ENCODE assay signal across 8 cellular contexts in the genomic region with DNA sequence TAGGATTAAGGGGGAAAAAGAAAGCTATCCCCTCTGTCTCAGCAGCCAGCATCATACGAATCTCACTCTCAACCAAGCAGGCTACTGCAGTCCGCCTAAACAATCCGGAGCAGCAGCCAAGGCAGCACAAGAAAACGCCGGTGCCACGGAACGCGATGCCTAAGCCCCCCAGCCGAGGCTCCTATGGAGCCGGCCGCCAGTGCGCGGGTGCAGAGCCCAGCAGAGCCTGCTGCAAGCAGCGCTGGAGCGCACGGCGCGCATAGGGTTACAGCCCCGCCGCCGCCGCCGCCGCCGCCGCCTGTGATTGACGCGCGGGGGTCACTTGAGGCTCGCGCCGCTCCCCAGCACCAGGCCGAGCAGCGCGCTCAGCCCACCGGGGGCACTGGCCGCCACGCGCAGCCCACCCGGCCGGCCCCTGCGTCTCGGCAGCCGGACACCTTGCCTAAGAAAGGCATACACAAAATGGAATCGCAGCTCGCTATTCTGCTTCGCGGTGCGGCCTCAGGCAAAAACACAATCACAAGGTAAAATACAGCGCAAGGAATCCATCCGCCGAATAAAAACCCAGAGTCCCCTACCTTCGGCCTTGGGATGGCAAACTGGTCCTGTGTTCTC. TPM values are rescaled to one million over a fixed set of nuclear protein-coding genes. Genes with fewer than 3 reads are reported as not detected.
DNase-seq lines count a peak whose midpoint lies in the region; ATAC-seq and TF ChIP-seq lines count a peak whose summit lies in the region.

No MANE protein-coding gene starts in this region.

- H3K36me3 ChIP-seq in ES-I3 (ENCODE audit: insufficient read depth, low read length), result no peaks in the 10 kb centered on the region
- no peaks in the 10 kb centered on the region for H3K36me3 ChIP-seq in urinary bladder (ENCODE audit: insufficient read depth)

- H3K27me3 Mint-ChIP-seq in activated T-cell treated with anti-CD3 and anti-CD28 coated beads, Interleukin-2, amount 50 U/mL, for 72 hours (ENCODE audit: low read depth), result no peaks in the 10 kb centered on the region
- no peaks in the 10 kb centered on the region for H3K27me3 Mint-ChIP-seq in natural killer cell (ENCODE audit: low read depth in 2 of 2)

- H3K9me3 Mint-ChIP-seq in activated T-cell treated with anti-CD3 and anti-CD28 coated beads, Interleukin-2, amount 50 U/mL, for 72 hours, result peaks cover 0 to 6% of the 10 kb centered on the region in 2 donors
- H3K9me3 Mint-ChIP-seq in natural killer cell, result no peaks in the 10 kb centered on the region

- peak overlapping the region; percentile 34 for H3K27ac Mint-ChIP-seq in activated T-cell treated with anti-CD3 and anti-CD28 coated beads, Interleukin-2, amount 50 U/mL, for 72 hours
- peak overlapping the region; percentile 93 to 95 for H3K27ac Mint-ChIP-seq in natural killer cell

- H3K4me1 ChIP-seq in ES-I3 (ENCODE audit: insufficient read depth, low read length) (peaks cover 24% of the 10 kb centered on the region; the same call in 1 of the 2 replicates), urinary bladder (ENCODE audit: insufficient read depth) (peaks cover 2% of the 10 kb centered on the region)

- H3K4me3 Mint-ChIP-seq in activated T-cell treated with anti-CD3 and anti-CD28 coated beads, Interleukin-2, amount 50 U/mL, for 72 hours, result peak overlapping the region; percentile 82 to 96
- H3K4me3 Mint-ChIP-seq in natural killer cell, result peak overlapping the region; percentile 94

- intact Hi-C loops in natural killer cell (cut with micrococcal nuclease), result loop anchor here (5.0 kb wide), 2 partner anchors 106 to 114 kb away; no protein-coding TSS in a partner anchor

- H3K4me3 ChIP-seq in fibroblast of mammary gland (ENCODE audit: control insufficient read depth, low read depth, low read length), result peak overlapping the region; percentile 45
- peak overlapping the region; percentile 65 for H3K4me3 ChIP-seq in urinary bladder (ENCODE audit: low read depth, low read length)

- H3K9ac ChIP-seq in ES-I3 (ENCODE audit: low read depth, low read length), result peak overlapping the region; percentile 85

- WGBS in urinary bladder, result 4% methylated on average over 53 of the region's 53 CpGs

- ATAC-seq in activated T-cell treated with anti-CD3 and anti-CD28 coated beads, Interleukin-2, amount 50 U/mL, for 72 hours (replicated peaks in 1 of 2), result peak; percentile 34 to 36
- ATAC-seq in natural killer cell (peak in 2 of 3 donors; percentile 17 to 21), GM18867 (IDR thresholded peaks at IDR 0.05; ENCODE audit: unreplicated experiment) (no peak)

- TF ChIP-seq CTCF in fibroblast of mammary gland (conservative IDR thresholded peaks at IDR 0.05; ENCODE audit: control insufficient read depth, insufficient read depth, low read depth, low read length) (no peak), natural killer cell (IDR thresholded peaks at IDR 0.05) (no peak)

- peaks cover 6 to 13% of the 10 kb centered on the region in 2 donors for H3K36me3 Mint-ChIP-seq in activated T-cell treated with anti-CD3 and anti-CD28 coated beads, Interleukin-2, amount 50 U/mL, for 72 hours (ENCODE audit: insufficient read depth in 2 of 2)
- no peaks in the 10 kb centered on the region for H3K36me3 Mint-ChIP-seq in natural killer cell

- peaks cover 82% of the 10 kb centered on the region for H3K4me1 Mint-ChIP-seq in activated T-cell treated with anti-CD3 and anti-CD28 coated beads, Interleukin-2, amount 50 U/mL, for 72 hours (ENCODE audit: low read depth)
- peaks cover 88 to 90% of the 10 kb centered on the region in 2 donors for H3K4me1 Mint-ChIP-seq in natural killer cell

- H3K9me3 ChIP-seq in ES-I3 (ENCODE audit: control insufficient read depth, insufficient read depth, low read length), result peaks cover 3% of the 10 kb centered on the region; the same call in 1 of the 2 replicates

- no peak overlapping the region for H3K27ac ChIP-seq in urinary bladder (ENCODE audit: low read depth)

- DNase-seq in NCI-H2171 (lab: John Stamatoyannopoulos, UW) (peak; percentile 46), fibroblast of mammary gland (ENCODE audit: low read depth) (no peak), natural killer cell (no peak), HPDE6-E6E7 (ENCODE audit: extremely low spot score) (no peak)
- peak; percentile 40 to 59 for DNase-seq in activated T-cell treated with anti-CD3 and anti-CD28 coated beads, Interleukin-2, amount 50 U/mL, for 72 hours

RNA-seq across cellular contexts. Expression of gene HIVEP3, which starts 0.8 kb away (rescaled TPM):
- 10 to 100 TPM; 22.8 to 29.2 TPM for total RNA-seq in activated T-cell treated with anti-CD3 and anti-CD28 coated beads, Interleukin-2, amount 50 U/mL, for 72 hours
- total RNA-seq in natural killer cell (10 to 100 TPM; 26.2 to 35.2 (median 29.8) TPM), urinary bladder (2.8 TPM)
- 3.1 TPM for polyA plus RNA-seq in urinary bladder

Comparison
In these comparisons a context has a peak if more than half of its experiments do, and no peak if none do; other contexts are left out.
1. DNase-seq: peak in NCI-H2171 (single experiment) and activated T-cell treated with anti-CD3 and anti-CD28 coated beads, Interleukin-2, amount 50 U/mL, for 72 hours (2 of 2); none in fibroblast of mammary gland (single experiment), natural killer cell (single experiment) and HPDE6-E6E7 (single experiment).